1 cellular context compared by ENCODE assay signal in genomic region chr2:26722911-26723310, GRCh38.
TF ChIP-seq lines count a peak whose summit lies in the region.

No MANE protein-coding gene starts in this region.

TF ChIP-seq in K562, 482 proteins besides CTCF, POLR2A, EP300 and RAD21:
- TF ChIP-seq CBX2 (IDR thresholded peaks at IDR 0.05; ENCODE audit: insufficient read depth, low read length, poor library complexity, severe bottlenecking) (no peak), ZNF639 (CRISPR knock-in tag; conservative IDR thresholded peaks at IDR 0.05 in 1 of 2, IDR thresholded peaks at IDR 0.05 in 1 of 2) (no peak), MLLT1 (IDR thresholded peaks at IDR 0.05) (no peak), ZNF695 (CRISPR knock-in tag; IDR thresholded peaks at IDR 0.05) (no peak), ZKSCAN3 (CRISPR knock-in tag; IDR thresholded peaks at IDR 0.05) (no peak), ZBTB40 (IDR thresholded peaks at IDR 0.05) (no peak), ZBTB40 (CRISPR knock-in tag; IDR thresholded peaks at IDR 0.05) (no peak), CCAR2 (IDR thresholded peaks at IDR 0.05; ENCODE audit: low read depth, low read length) (no peak), ARID1B (IDR thresholded peaks at IDR 0.05) (no peak), NCOA1 (IDR thresholded peaks at IDR 0.05; ENCODE audit: low read depth) (no peak), HBP1 (CRISPR knock-in tag; IDR thresholded peaks at IDR 0.05) (no peak), XRCC4 (IDR thresholded peaks at IDR 0.05; ENCODE audit: extremely low read depth, insufficient read depth, insufficient read length) (no peak), KLF1 (tag; IDR thresholded peaks at IDR 0.05) (no peak), ETS2 (tag; IDR thresholded peaks at IDR 0.05; ENCODE audit: borderline replicate concordance, poor library complexity, severe bottlenecking) (no peak), RBM39 (optimal IDR thresholded peaks at IDR 0.05; ENCODE audit: low read depth, low read length) (no peak), KDM1A (IDR thresholded peaks at IDR 0.05) (no peak), KHSRP (IDR thresholded peaks at IDR 0.05) (no peak), TRIM28 (IDR thresholded peaks at IDR 0.05) (no peak), EP400 (IDR thresholded peaks at IDR 0.05) (no peak)
